In genomic region chr9:85940275-85940831, GRCh38 we compare ENCODE assay signal across 8 cellular contexts. TPM values are rescaled to one million over a fixed set of nuclear protein-coding genes. Genes with fewer than 3 reads are reported as not detected.
DNase-seq lines count a peak whose midpoint lies in the region; ATAC-seq, FAIRE-seq and TF ChIP-seq lines count a peak whose summit lies in the region.

No MANE protein-coding gene starts in this region.

- H3K36me3 Mint-ChIP-seq in mesothelial cell of epicardium = peaks cover 8% of the 10 kb centered on the region

- no peak; a peak in 1 of 4 replicates for TF ChIP-seq EP300 in GM12878 (IDR thresholded peaks at IDR 0.05; ENCODE audit: borderline replicate concordance in 1 of 2, control insufficient read depth in 1 of 2, low read depth in 2 of 2, low read length in 2 of 2)

- peak overlapping the region; percentile 92 for H3K4me3 ChIP-seq in AG09309 (ENCODE audit: control insufficient read depth, low read depth, low read length)
- peak overlapping the region; percentile 48; the same call in 1 of the 2 replicates for H3K4me3 ChIP-seq in GM12878

- no peaks in the 10 kb centered on the region for H3K27me3 Mint-ChIP-seq in mesothelial cell of epicardium (ENCODE audit: low read depth)

- H3K4me2 ChIP-seq in GM12878 (ENCODE audit: control insufficient read depth, insufficient read depth) = peak overlapping the region; percentile 56

- SMC1A ChIA-PET in GM12878 (lab: Charles Lee; ENCODE audit: uncharacterized antibody, unreplicated experiment) = no interaction called here

- H3K27ac ChIP-seq in GM12878 (ENCODE audit: control insufficient read depth, insufficient read depth) = peak overlapping the region; percentile 55

- H3K4me3 Mint-ChIP-seq in mesothelial cell of epicardium = no peak overlapping the region

- WGBS in GM12878 (ENCODE audit: insufficient coverage, insufficient replicate concordance, low lambda C conversion rate, missing lambda C conversion rate) = 3% methylated on average over 13 of the region's 13 CpGs

- H3K9me3 Mint-ChIP-seq in mesothelial cell of epicardium = peaks cover 3% of the 10 kb centered on the region

- TF ChIP-seq RAD21 in GM12878 (IDR thresholded peaks at IDR 0.05; ENCODE audit: insufficient read depth, low read depth, low read length) = no peak

- ATAC-seq in GM12878 (no peak), GM19467 (IDR thresholded peaks at IDR 0.05; ENCODE audit: unreplicated experiment) (no peak), HG02938 (IDR thresholded peaks at IDR 0.05; ENCODE audit: unreplicated experiment) (no peak), left colon (no peak), GM21360 (IDR thresholded peaks at IDR 0.05; ENCODE audit: unreplicated experiment) (no peak)

- H4K20me1 ChIP-seq in GM12878 (ENCODE audit: control insufficient read depth, insufficient read depth) = no peaks in the 10 kb centered on the region

- TF ChIP-seq POLR2A in GM12878 (IDR thresholded peaks at IDR 0.05; ENCODE audit: low read depth, low read length) = peak; percentile 86; the same call in 1 of the 2 replicates

- peak overlapping the region; percentile 99 for H3K27ac Mint-ChIP-seq in mesothelial cell of epicardium

- peaks cover 11% of the 10 kb centered on the region for H3K4me1 Mint-ChIP-seq in mesothelial cell of epicardium

- peak overlapping the region; percentile 47 for H3K9ac ChIP-seq in GM12878 (ENCODE audit: control insufficient read depth, insufficient read depth, low read length)

- BruUV-seq in GM12878 (replicated peaks; lab: Mats Ljungman, UMichigan) = TSS peak; percentile 99

- TF ChIP-seq CTCF in AG09309 (IDR thresholded peaks at IDR 0.05; ENCODE audit: control insufficient read depth, insufficient read depth, low read depth, low read length, missing control alignments) = no peak
- no peak for TF ChIP-seq CTCF in GM12878 (IDR thresholded peaks at IDR 0.05 in 2 of 3, conservative IDR thresholded peaks at IDR 0.05 in 1 of 3; ENCODE audit: control insufficient read depth in 2 of 3, extremely low read depth in 1 of 3, insufficient read depth in 1 of 3, low read depth in 3 of 3, low read length in 3 of 3)
- TF ChIP-seq CTCF in mesothelial cell of epicardium (IDR thresholded peaks at IDR 0.05; ENCODE audit: unreplicated experiment) = no peak

- FAIRE-seq in GM12878 (lab: Jason Lieb, UNC) = peak; percentile 95

- in situ Hi-C loops in GM12878 (cut with MboI) = no loop called here

- CTCF ChIA-PET in HEK293T (lab: Yijun Ruan, JAX) (no interaction called here), GM12878 (lab: Yijun Ruan, JAX) (interaction anchor here (0.7 to 1.9 kb wide), 3 partner anchors 17 to 262 kb away, joined by 3 to 6 read pairs (median 3); no protein-coding TSS in a partner anchor)

- RAD21 ChIA-PET in GM12878 (lab: Charles Lee; ENCODE audit: unreplicated experiment) = no interaction called here

- no peaks in the 10 kb centered on the region for H3K27me3 ChIP-seq in GM12878 (replicated peaks in 1 of 2; ENCODE audit: control insufficient read depth in 2 of 2, insufficient read depth in 2 of 2, low read length in 1 of 2)

- DNase-seq in AG09309 (ENCODE audit: low read depth) = no peak
- no peak for DNase-seq in HEK293T (ENCODE audit: extremely low spot score)
- no peak for DNase-seq in GM12878 (ENCODE audit: low read depth, low spot score)
- no peak for DNase-seq in mesothelial cell of epicardium (ENCODE audit: low spot score in 2 of 2, unreplicated experiment in 2 of 2)
- DNase-seq in left colon = no peak

- POLR2A ChIA-PET in HEK293T (lab: Yijun Ruan, JAX) (no interaction called here), GM12878 (lab: Charles Lee) (no interaction called here)

- peaks cover 0 to 3% of the 10 kb centered on the region in 2 experiments; a peak in 2 of 4 replicates for H3K36me3 ChIP-seq in GM12878 (ENCODE audit: control insufficient read depth in 2 of 2, insufficient read depth in 2 of 2, low read length in 1 of 2)

- H3K9me3 ChIP-seq in GM12878 (replicated peaks; ENCODE audit: control insufficient read depth, insufficient read depth, low read length) = no peaks in the 10 kb centered on the region; the same call in 2 of the 3 replicates

- intact Hi-C loops in GM12878 (cut with micrococcal nuclease; ENCODE audit: unreplicated experiment) (loop anchor here (5.0 kb wide), 1 partner anchor 198 kb away; the partner anchor contains the start of gene AGTPBP1), left colon (cut with DNase I, micrococcal nuclease) (no loop called here)

- peaks cover 43% of the 10 kb centered on the region for H3K79me2 ChIP-seq in GM12878 (ENCODE audit: control insufficient read depth, insufficient read depth, low read length)

- 0 out of 2 replicates have a peak, but pooled peaks cover 4% of the 10 kb centered on the region for H3K4me1 ChIP-seq in GM12878 (ENCODE audit: control insufficient read depth, insufficient read depth, low read length)

- H2AFZ ChIP-seq in GM12878 (ENCODE audit: control insufficient read depth, low read depth, low read length) = peak overlapping the region; percentile 61

TF ChIP-seq in HEK293T, 16 proteins besides CTCF, POLR2A, EP300 and RAD21:
- TF ChIP-seq L3MBTL2 (conservative IDR thresholded peaks at IDR 0.05) (peak; percentile 49), SP1 (IDR thresholded peaks at IDR 0.05) (no peak), FOXM1 (IDR thresholded peaks at IDR 0.05; ENCODE audit: borderline replicate concordance) (no peak)

TF ChIP-seq in GM12878, 131 proteins besides CTCF, POLR2A, EP300 and RAD21 (continues in another document):
- peak; percentile 67; the same call in 1 of the 2 replicates for TF ChIP-seq TAF1 (IDR thresholded peaks at IDR 0.05; ENCODE audit: borderline replicate concordance, low read depth, low read length)
- no peak for TF ChIP-seq HCFC1 (IDR thresholded peaks at IDR 0.05; ENCODE audit: low read length)
- peak; percentile 46; the same call in 1 of the 2 replicates for TF ChIP-seq ZBED1 (IDR thresholded peaks at IDR 0.05; ENCODE audit: borderline replicate concordance)
- TF ChIP-seq BHLHE40 (IDR thresholded peaks at IDR 0.05; ENCODE audit: borderline replicate concordance in 1 of 2, low read depth in 2 of 2, low read length in 1 of 2) = peak in 1 of 2 experiments; percentile 62; a peak in 1 of 4 replicates
- TF ChIP-seq MYB (IDR thresholded peaks at IDR 0.05; ENCODE audit: borderline replicate concordance, low read depth, low read length) = no peak
- peak; percentile 68; the same call in 1 of the 3 replicates for TF ChIP-seq POU2F2 (IDR thresholded peaks at IDR 0.05; ENCODE audit: borderline replicate concordance, low read depth, low read length)
- TF ChIP-seq SKIL (IDR thresholded peaks at IDR 0.05; ENCODE audit: low read depth, poor library complexity, severe bottlenecking) = peak; percentile 88
- peak; percentile 58 for TF ChIP-seq SP1 (IDR thresholded peaks at IDR 0.05; ENCODE audit: low read depth, low read length)
- no peak for TF ChIP-seq SPI1 (IDR thresholded peaks at IDR 0.05; ENCODE audit: borderline replicate concordance, insufficient read depth, low read depth, low read length)
- TF ChIP-seq ATF2 (IDR thresholded peaks at IDR 0.05; ENCODE audit: low read length) = peak; percentile 48; the same call in 1 of the 2 replicates
- TF ChIP-seq NFIC (IDR thresholded peaks at IDR 0.05; ENCODE audit: low read depth, low read length) = 0 out of 2 replicates have a peak, but pooled peaks have one; percentile 39

RNA-seq across cellular contexts. Expression of gene NAA35, which starts 0.6 kb away (rescaled TPM):
- total RNA-seq in GM12878 (2013; cell fraction: nucleolus; rRNA removed) = 43.9 and 50.7 TPM in 2 replicates
- 15.5 and 18.7 TPM in 2 replicates for total RNA-seq in GM12878 (2014; rRNA removed)
- total RNA-seq in GM12878 (2014; rRNA removed; fragmentation: Illumina TruSeq; extraction: Trizol) = 28.1 TPM in 2 replicates
- total RNA-seq in GM12878 (2021) = 24.4 and 25.7 TPM in 2 replicates
- 10.0 TPM for polyA plus RNA-seq in GM12878 (2011; ENCODE audit: low read depth)
- polyA plus RNA-seq in GM12878 (2011; rRNA removed) = 38.0 and 48.2 TPM in 2 replicates
- 15.2 and 15.8 TPM in 2 replicates for polyA plus RNA-seq in GM12878 (2011; cell fraction: cytosol; rRNA removed)
- 25.9 and 26.3 TPM in 2 replicates for polyA plus RNA-seq in GM12878 (2011; cell fraction: nucleus; rRNA removed)
- polyA plus RNA-seq in GM12878 (2012) = 16.2 and 18.0 TPM in 2 replicates
- polyA plus RNA-seq in GM12878 (2014; fragmentation: Illumina TruSeq; extraction: Trizol) = 30.7 and 37.4 TPM in 2 replicates
- polyA plus RNA-seq in GM12878 (2014; fragmentation: Nextera tagmentation; extraction: Ambion mirVana) = 10 to 100 TPM; 18.9 to 23.4 TPM
- polyA plus RNA-seq in GM12878 (2014; rRNA removed) = 16.9 and 17.3 TPM in 2 replicates
- 10 to 100 TPM; 30.5 to 37.1 TPM for polyA plus RNA-seq in GM12878 (2016; fragmentation: Nextera tagmentation; extraction: Ambion mirVana)
- 16.2 and 24.1 TPM in 2 replicates for polyA minus RNA-seq in GM12878 (2011; rRNA and poly(A)+ RNA removed)
- 7.1 and 7.2 TPM in 2 replicates for polyA minus RNA-seq in GM12878 (2011; cell fraction: cytosol; rRNA and poly(A)+ RNA removed)
- 10.4 and 14.0 TPM in 2 replicates for polyA minus RNA-seq in GM12878 (2011; cell fraction: nucleus; rRNA and poly(A)+ RNA removed)
- 35.0 to 38.4 TPM (median 36.5 TPM) in 3 replicates for total RNA-seq in mesothelial cell of epicardium
- 10 to 100 TPM; 34.0 to 38.9 TPM for total RNA-seq in left colon
